ENCODE assay signal across 8 cellular contexts in genomic region chr5:79611046-79611829, GRCh38. TPM values are rescaled to one million over a fixed set of nuclear protein-coding genes. Genes with fewer than 3 reads are reported as not detected.
A peak's percentile ranks its signal among the peaks of the same experiment; 100 is the strongest.
DNase-seq lines count a peak whose midpoint lies in the region; ATAC-seq and TF ChIP-seq lines count a peak whose summit lies in the region.

No MANE protein-coding gene starts in this region.

- H3K27me3 Mint-ChIP-seq in HFFc6 (ENCODE audit: insufficient read depth), result peaks cover 2% of the 10 kb centered on the region; the same call in 1 of the 2 replicates
- H3K27me3 Mint-ChIP-seq in activated T-helper 2 cell treated with anti-CD3 and anti-CD28 coated beads, Interferon-gamma antibody, Interleukin-2, Interleukin-4, amounts not matched to agents 10 μg/mL and 5 μg/mL and 100 μg/mL, durations not matched to agents 14 hours and 24 hours and 36 hours (ENCODE audit: low read depth), result no peaks in the 10 kb centered on the region

- intact Hi-C loops in activated T-helper 2 cell treated with anti-CD3 and anti-CD28 coated beads, Interferon-gamma antibody, Interleukin-2, Interleukin-4, amounts not matched to agents 10 μg/mL and 5 μg/mL and 100 μg/mL, durations not matched to agents 14 hours and 24 hours and 36 hours (cut with micrococcal nuclease), result loop anchor here (5.0 kb wide), 2 partner anchors 236 to 374 kb away; partner anchors contain the start of gene JMY

- H3K27ac Mint-ChIP-seq in HFFc6, result peak overlapping the region; percentile 99
- peak overlapping the region; percentile 97 for H3K27ac Mint-ChIP-seq in activated T-helper 2 cell treated with anti-CD3 and anti-CD28 coated beads, Interferon-gamma antibody, Interleukin-2, Interleukin-4, amounts not matched to agents 10 μg/mL and 5 μg/mL and 100 μg/mL, durations not matched to agents 14 hours and 24 hours and 36 hours
- H3K27ac Mint-ChIP-seq in stimulated activated effector memory CD8-positive, alpha-beta T cell treated with anti-CD3 and anti-CD28 coated beads, Interleukin-12 subunit alpha, Interleukin-12 subunit beta, amount 100 ng/mL, for 72 hours, result peak overlapping the region; percentile 99

- H3K36me3 Mint-ChIP-seq in HFFc6 (ENCODE audit: low read depth), result peaks cover 21% of the 10 kb centered on the region
- H3K36me3 Mint-ChIP-seq in activated T-helper 2 cell treated with anti-CD3 and anti-CD28 coated beads, Interferon-gamma antibody, Interleukin-2, Interleukin-4, amounts not matched to agents 10 μg/mL and 5 μg/mL and 100 μg/mL, durations not matched to agents 14 hours and 24 hours and 36 hours (ENCODE audit: low read depth), result peaks cover 29% of the 10 kb centered on the region
- peaks cover 30% of the 10 kb centered on the region for H3K36me3 Mint-ChIP-seq in stimulated activated effector memory CD8-positive, alpha-beta T cell treated with anti-CD3 and anti-CD28 coated beads, Interleukin-12 subunit alpha, Interleukin-12 subunit beta, amount 100 ng/mL, for 72 hours

- no peak for TF ChIP-seq CTCF in HFFc6 (IDR thresholded peaks at IDR 0.05)

- H3K4me1 Mint-ChIP-seq in HFFc6 (ENCODE audit: low read depth), result peaks cover 41% of the 10 kb centered on the region
- H3K4me1 Mint-ChIP-seq in activated T-helper 2 cell treated with anti-CD3 and anti-CD28 coated beads, Interferon-gamma antibody, Interleukin-2, Interleukin-4, amounts not matched to agents 10 μg/mL and 5 μg/mL and 100 μg/mL, durations not matched to agents 14 hours and 24 hours and 36 hours (ENCODE audit: low read depth), result peaks cover 22% of the 10 kb centered on the region
- peaks cover 27% of the 10 kb centered on the region for H3K4me1 Mint-ChIP-seq in stimulated activated effector memory CD8-positive, alpha-beta T cell treated with anti-CD3 and anti-CD28 coated beads, Interleukin-12 subunit alpha, Interleukin-12 subunit beta, amount 100 ng/mL, for 72 hours

- DNase-seq in HFFc6 (no peak), NCI-H2171 treated with DMSO at 0.1 percent for 48 hours (lab: John Stamatoyannopoulos, UW) (no peak), HT-29 (ENCODE audit: low spot score) (no peak), OCI-M2 (lab: John Stamatoyannopoulos, UW; ENCODE audit: unreplicated experiment) (no peak)
- DNase-seq in activated T-helper 2 cell treated with anti-CD3 and anti-CD28 coated beads, Interferon-gamma antibody, Interleukin-2, Interleukin-4, amounts not matched to agents 10 μg/mL and 5 μg/mL and 100 μg/mL, durations not matched to agents 14 hours and 24 hours and 36 hours (ENCODE audit: low spot score), result no peak
- no peak for DNase-seq in stimulated activated effector memory CD8-positive, alpha-beta T cell treated with anti-CD3 and anti-CD28 coated beads, Interleukin-12 subunit alpha, Interleukin-12 subunit beta, amount 100 ng/mL, for 72 hours (ENCODE audit: low spot score in 2 of 2)

- no peaks in the 10 kb centered on the region for H3K9me3 Mint-ChIP-seq in HFFc6
- H3K9me3 Mint-ChIP-seq in activated T-helper 2 cell treated with anti-CD3 and anti-CD28 coated beads, Interferon-gamma antibody, Interleukin-2, Interleukin-4, amounts not matched to agents 10 μg/mL and 5 μg/mL and 100 μg/mL, durations not matched to agents 14 hours and 24 hours and 36 hours, result peaks cover 6% of the 10 kb centered on the region
- H3K9me3 Mint-ChIP-seq in stimulated activated effector memory CD8-positive, alpha-beta T cell treated with anti-CD3 and anti-CD28 coated beads, Interleukin-12 subunit alpha, Interleukin-12 subunit beta, amount 100 ng/mL, for 72 hours, result no peaks in the 10 kb centered on the region

- ATAC-seq in stimulated activated effector memory CD8-positive, alpha-beta T cell treated with anti-CD3 and anti-CD28 coated beads, Interleukin-12 subunit alpha, Interleukin-12 subunit beta, amount 100 ng/mL, for 72 hours, result no peak
- no peak for ATAC-seq in HG03442 (IDR thresholded peaks at IDR 0.05; ENCODE audit: unreplicated experiment)

- peak overlapping the region; percentile 24 for H3K4me3 ChIP-seq in iPS-11a (ENCODE audit: low read depth, low read length)

- peak overlapping the region; percentile 94 for H3K4me3 Mint-ChIP-seq in HFFc6
- peak overlapping the region; percentile 87 for H3K4me3 Mint-ChIP-seq in activated T-helper 2 cell treated with anti-CD3 and anti-CD28 coated beads, Interferon-gamma antibody, Interleukin-2, Interleukin-4, amounts not matched to agents 10 μg/mL and 5 μg/mL and 100 μg/mL, durations not matched to agents 14 hours and 24 hours and 36 hours (ENCODE audit: low read depth)
- peak overlapping the region; percentile 95 for H3K4me3 Mint-ChIP-seq in stimulated activated effector memory CD8-positive, alpha-beta T cell treated with anti-CD3 and anti-CD28 coated beads, Interleukin-12 subunit alpha, Interleukin-12 subunit beta, amount 100 ng/mL, for 72 hours

RNA-seq across cellular contexts. Expression of gene TENT2, which starts 1.0 kb away (rescaled TPM):
- total RNA-seq in HFFc6 (2021; fragmentation: NEBNext Ultra II Directional; extraction: Animal tissue kit (Norgen Biotek cat#: 25700)), result 10 to 100 TPM; 46.4 to 57.1 (median 48.2) TPM
- 84.1 and 88.0 TPM in 2 replicates for total RNA-seq in activated T-helper 2 cell treated with anti-CD3 and anti-CD28 coated beads, Interferon-gamma antibody, Interleukin-2, Interleukin-4, amounts not matched to agents 10 μg/mL and 5 μg/mL and 100 μg/mL, durations not matched to agents 14 hours and 24 hours and 36 hours
- 26.3 and 27.3 TPM in 2 replicates for total RNA-seq in HT-29 (2014; rRNA removed; shearing (Covaris generic))
